15 cellular contexts compared by ENCODE assay signal in genomic region chr17:47713980-47714689, GRCh38.
DNase-seq lines count a peak whose midpoint lies in the region; TF ChIP-seq lines count a peak whose summit lies in the region.
"Had no signal": no experiment of that assay in that cellular context is flagged by ENCODE, and none has a peak within 500 bp of the region (broad histone marks: within the 10 kb centered on the region; RNA-seq: fewer than 3 reads in every experiment).

No MANE protein-coding gene starts in this region.

- peak overlapping the region; percentile 82 for H3K4me2 ChIP-seq in BLaER1
- no peak overlapping the region for H3K4me2 ChIP-seq in OCI-LY1 (ENCODE audit: low read length)
- H3K4me2 ChIP-seq: smooth muscle cell had no signal

- intact Hi-C loops in posterior cingulate gyrus (cut with DNase I) = no loop called here

- H3K27ac ChIP-seq in BLaER1 (no peak overlapping the region), OCI-LY1 (ENCODE audit: low read depth, low read length, poor library complexity, severe bottlenecking) (no peak overlapping the region)
- H3K27ac ChIP-seq: C4-2B, RWPE1 had no signal

- no peaks in the 10 kb centered on the region for H3K79me2 ChIP-seq in OCI-LY1 (ENCODE audit: insufficient read depth, low read length)

- no peak overlapping the region for H2AFZ ChIP-seq in OCI-LY1 (ENCODE audit: low read length)

- H3K4me1 ChIP-seq in BLaER1 (peaks cover 91% of the 10 kb centered on the region), OCI-LY1 (ENCODE audit: insufficient read depth, low read length, severe bottlenecking) (no peaks in the 10 kb centered on the region)

- H3K27me3 ChIP-seq in BLaER1 = no peaks in the 10 kb centered on the region
- peaks cover 7% of the 10 kb centered on the region for H3K27me3 ChIP-seq in OCI-LY1 (ENCODE audit: insufficient read depth, low read length)

- peak; percentile 14 for TF ChIP-seq CTCF in GM12864 (IDR thresholded peaks at IDR 0.05; ENCODE audit: low read depth, low read length, missing control alignments)
- peak; percentile 42; the same call in 1 of the 2 replicates for TF ChIP-seq CTCF in OCI-LY1 (IDR thresholded peaks at IDR 0.05; ENCODE audit: low read length)

- peaks cover 26% of the 10 kb centered on the region for H3K36me3 ChIP-seq in BLaER1
- H3K36me3 ChIP-seq in OCI-LY1 (ENCODE audit: insufficient read depth, low read length) = peaks cover 25% of the 10 kb centered on the region

- H3K4me3 ChIP-seq in BLaER1 (no peak overlapping the region), GM12864 (ENCODE audit: low read depth, low read length) (no peak overlapping the region), OCI-LY1 (ENCODE audit: low read depth, low read length, poor library complexity, severe bottlenecking) (no peak overlapping the region)
- H3K4me3 ChIP-seq: smooth muscle cell had no signal

- H4K20me1 ChIP-seq in BLaER1 = no peaks in the 10 kb centered on the region
- H4K20me1 ChIP-seq in OCI-LY1 (ENCODE audit: insufficient read depth, low read length) = no peaks in the 10 kb centered on the region

- H3F3A ChIP-seq in OCI-LY1 (ENCODE audit: insufficient read depth, low read length) = no peaks in the 10 kb centered on the region

- H3K9ac ChIP-seq in BLaER1 (no peak overlapping the region), OCI-LY1 (ENCODE audit: low read length) (no peak overlapping the region)

- DNase-seq in GM12864 (ENCODE audit: low read depth) (no peak), germinal center (ENCODE audit: low spot score) (peak; percentile 52), NCI-H748 (lab: John Stamatoyannopoulos, UW; ENCODE audit: unreplicated experiment) (no peak), SHP77 (lab: John Stamatoyannopoulos, UW) (no peak), posterior cingulate gyrus (no peak), NCI-H2029 treated with DMSO at 0.1 percent for 48 hours (lab: John Stamatoyannopoulos, UW) (no peak)
- DNase-seq: amygdala, GF-D8, NCI-H1048, NCI-H226 had no signal

- no peaks in the 10 kb centered on the region for H3K9me2 ChIP-seq in OCI-LY1 (ENCODE audit: low read depth, low read length)

- H3K9me3 ChIP-seq in BLaER1 = no peaks in the 10 kb centered on the region
- no peaks in the 10 kb centered on the region for H3K9me3 ChIP-seq in OCI-LY1 (ENCODE audit: low read length)
